17 cellular contexts compared by ENCODE assay signal in genomic region chr18:7579176-7579922, GRCh38. TPM values are rescaled to one million over a fixed set of nuclear protein-coding genes. Genes with fewer than 3 reads are reported as not detected.
DNase-seq lines count a peak whose midpoint lies in the region; ATAC-seq, FAIRE-seq and TF ChIP-seq lines count a peak whose summit lies in the region.
"Had no signal": no experiment of that assay in that cellular context is flagged by ENCODE, and none has a peak within 500 bp of the region (broad histone marks: within the 10 kb centered on the region; RNA-seq: fewer than 3 reads in every experiment).

No MANE protein-coding gene starts in this region.

- H3K27ac Mint-ChIP-seq in HFFc6: peak overlapping the region; percentile 74
- H3K27ac Mint-ChIP-seq in chondrocyte (ENCODE audit: unreplicated experiment): peak overlapping the region; percentile 75
- H3K27ac Mint-ChIP-seq in CD14-positive monocyte: no peak overlapping the region

- peaks cover 55% of the 10 kb centered on the region for H3K4me1 ChIP-seq in A549

- WGBS in A549 (ENCODE audit: missing lambda C conversion rate): 86% methylated on average over 3 of the region's 3 CpGs

- H3K27ac ChIP-seq in A549: peak overlapping the region; percentile 36 to 51; a peak in 3 of 6 replicates
- H3K27ac ChIP-seq: 22Rv1; BLaER1 treated with 17β-estradiol and CSF1 and Interleukin-3, amounts not matched to agents 10 nM and 100 nM had no signal

- H3K36me3 Mint-ChIP-seq in HFFc6 (ENCODE audit: low read depth) (peaks cover 7% of the 10 kb centered on the region; the same call in 1 of the 2 replicates), chondrocyte (ENCODE audit: low read depth) (peaks cover 2% of the 10 kb centered on the region), CD14-positive monocyte (no peaks in the 10 kb centered on the region)

- intact Hi-C loops in CD14-positive monocyte (cut with micrococcal nuclease): no loop called here

- CTCF ChIA-PET in A549 (lab: Yijun Ruan, JAX): interaction anchor here (1.2 to 1.5 kb wide), 3 partner anchors 10 to 14 kb away, joined by 3 to 10 read pairs (median 3); partner anchors contain the start of gene PTPRM

- H3K9me3 Mint-ChIP-seq in HFFc6 (no peaks in the 10 kb centered on the region), chondrocyte (ENCODE audit: low read depth) (peaks cover 3% of the 10 kb centered on the region), CD14-positive monocyte (peaks cover 0 to 8% (median 0%) of the 10 kb centered on the region in 7 donors)
- H3K9me3 Mint-ChIP-seq: H9 had no signal

- H3K27me3 Mint-ChIP-seq in HFFc6 (ENCODE audit: insufficient read depth): peaks cover 1% of the 10 kb centered on the region
- H3K27me3 Mint-ChIP-seq in chondrocyte (ENCODE audit: low read depth): no peaks in the 10 kb centered on the region
- peaks cover 0 to 6% (median 3%) of the 10 kb centered on the region in 3 donors for H3K27me3 Mint-ChIP-seq in CD14-positive monocyte (ENCODE audit: low read depth in 3 of 3)

- no peak for TF ChIP-seq RAD21 in A549 (conservative IDR thresholded peaks at IDR 0.05 in 1 of 2, IDR thresholded peaks at IDR 0.05 in 1 of 2)

- 0 out of 3 replicates have a peak overlapping the region, but pooled peaks have one; percentile 18 for H3K4me2 ChIP-seq in A549

- POLR2A ChIA-PET in A549 (lab: Yijun Ruan, JAX): no interaction called here

- no peak for DNase-seq in A549 (ENCODE audit: low read depth in 1 of 2, low spot score in 1 of 2)
- no peak for DNase-seq in HFFc6
- DNase-seq in chondrocyte (ENCODE audit: low spot score): no peak
- peak; percentile 28 for DNase-seq in iris pigment epithelial cell (ENCODE audit: low read depth)
- no peak for DNase-seq in CD14-positive monocyte (ENCODE audit: low spot score)
- DNase-seq in COLO829 (ENCODE audit: low spot score): no peak
- DNase-seq: H9, NCI-H1436, NCI-H2081, NCI-H510A, NCI-H774, RPMI8226 had no signal

- ATAC-seq in A549 (no peak), GM21447 (IDR thresholded peaks at IDR 0.05; ENCODE audit: unreplicated experiment) (no peak), GM19035 (IDR thresholded peaks at IDR 0.05; ENCODE audit: unreplicated experiment) (no peak)

- no peak for TF ChIP-seq POLR2A in A549 (IDR thresholded peaks at IDR 0.05; ENCODE audit: low read length)

- H3K4me1 Mint-ChIP-seq in HFFc6 (ENCODE audit: low read depth) (peaks cover 67% of the 10 kb centered on the region), chondrocyte (ENCODE audit: low read depth) (peaks cover 67% of the 10 kb centered on the region), CD14-positive monocyte (no peaks in the 10 kb centered on the region)

- peaks cover 4% of the 10 kb centered on the region; the same call in 1 of the 3 replicates for H3K9me3 ChIP-seq in A549
- H3K9me3 ChIP-seq: BLaER1 treated with 17β-estradiol and CSF1 and Interleukin-3, amounts not matched to agents 10 nM and 100 nM had no signal

- FAIRE-seq in A549 (lab: Jason Lieb, UNC): no peak
- FAIRE-seq: GM19239 had no signal

- TF ChIP-seq CTCF in A549 (IDR thresholded peaks at IDR 0.05) (no peak), HFFc6 (IDR thresholded peaks at IDR 0.05) (no peak), chondrocyte (IDR thresholded peaks at IDR 0.05) (no peak), CD14-positive monocyte (IDR thresholded peaks at IDR 0.05) (no peak)

- peak overlapping the region; percentile 41 for H3K4me3 Mint-ChIP-seq in HFFc6
- H3K4me3 Mint-ChIP-seq in chondrocyte (ENCODE audit: unreplicated experiment): no peak overlapping the region
- no peak overlapping the region for H3K4me3 Mint-ChIP-seq in CD14-positive monocyte
- H3K4me3 Mint-ChIP-seq: H9 had no signal

- TF ChIP-seq EP300 in A549 (IDR thresholded peaks at IDR 0.05): no peak

- no peak overlapping the region for H3K4me3 ChIP-seq in A549
- H3K4me3 ChIP-seq: BLaER1 treated with 17β-estradiol and CSF1 and Interleukin-3, amounts not matched to agents 10 nM and 100 nM had no signal

TF ChIP-seq in A549, 52 proteins besides CTCF, POLR2A, EP300 and RAD21:
- TF ChIP-seq HOXA7 (CRISPR knock-in tag; IDR thresholded peaks at IDR 0.05) (no peak), FOSL2 (IDR thresholded peaks at IDR 0.05) (no peak), FOSL2 (CRISPR knock-in tag; IDR thresholded peaks at IDR 0.05) (0 out of 2 replicates have a peak, but pooled peaks have one; percentile 18)

RNA-seq across cellular contexts. Expression of gene PTPRM, which starts 12.2 kb away (rescaled TPM):
- 199 and 236 TPM in 2 replicates for polyA plus RNA-seq in A549 (2011; rRNA removed)
- 55.6 and 62.1 TPM in 2 replicates for polyA plus RNA-seq in A549 (2012; cell fraction: cytosol; rRNA removed)
- polyA plus RNA-seq in A549 (2012; cell fraction: nucleus; rRNA removed): 105 and 131 TPM in 2 replicates
- polyA plus RNA-seq in A549 (2017; fragmentation: RNase III; extraction: RNeasy Plus Mini Kit Qiagen cat#74134 plus additional on column Dnase treatment): 39.3 to 44.5 TPM (median 43.5 TPM) in 3 replicates
- 166 and 179 TPM in 2 replicates for polyA minus RNA-seq in A549 (2011; rRNA and poly(A)+ RNA removed)
- total RNA-seq in HFFc6 (2021; fragmentation: NEBNext Ultra II Directional; extraction: Animal tissue kit (Norgen Biotek cat#: 25700)): 10 to 100 TPM; 39.4 to 49.8 (median 43.8) TPM
- 116 to 142 TPM (median 131 TPM) in 3 replicates for total RNA-seq in chondrocyte
- under 1 TPM; 0.04 to 0.66 TPM for polyA plus RNA-seq in CD14-positive monocyte

Comparison
In these comparisons a context has a peak if more than half of its experiments do, and no peak if none do; other contexts are left out.
1. H3K27ac Mint-ChIP-seq: peak in HFFc6 (single experiment) and chondrocyte (single experiment); none in CD14-positive monocyte (0 of 7).